8 cellular contexts compared by ENCODE assay signal in genomic region chr2:68157402-68158133, GRCh38. TPM values are rescaled to one million over a fixed set of nuclear protein-coding genes. Genes with fewer than 3 reads are reported as not detected.
DNase-seq lines count a peak whose midpoint lies in the region; ATAC-seq and TF ChIP-seq lines count a peak whose summit lies in the region.

PNO1 (plus strand) TSS chr2:68157888; CDS start chr2:68157935, 47 bp downstream.

- H3K9me3 Mint-ChIP-seq in activated naive CD8-positive, alpha-beta T cell (ENCODE audit: low read depth), result no peaks in the 10 kb centered on the region

- no peaks in the 10 kb centered on the region for H3K9me3 ChIP-seq in testis

- DNase-seq in GM10248 (ENCODE audit: extremely low spot score), result peak; percentile 97
- peak; percentile 87 for DNase-seq in NCI-H1105 (lab: John Stamatoyannopoulos, UW)
- DNase-seq in SKM-1 treated with dmso at 0.1 percent for 144 hours (lab: John Stamatoyannopoulos, UW; ENCODE audit: unreplicated experiment), result peak; percentile 93
- DNase-seq in glomerular visceral epithelial cell (ENCODE audit: extremely low spot score), result peak; percentile 93
- peak; percentile 86 for DNase-seq in omental fat pad (ENCODE audit: low spot score)
- DNase-seq in testis, result peak; percentile 96

- WGBS in testis, 2 donors, result 1% methylated on average over 31 to 44 of the region's 44 CpGs

- peak within 1 kb of the TSS; percentile 92 to 97 for H3K27ac ChIP-seq in testis

- no peak for TF ChIP-seq POLR2A in testis (IDR thresholded peaks at IDR 0.05)

- H3K27me3 ChIP-seq in testis, result no peaks in the 10 kb centered on the region

- peak; percentile 85 for ATAC-seq in HG02623 (IDR thresholded peaks at IDR 0.05; ENCODE audit: unreplicated experiment)
- peak; percentile 99 for ATAC-seq in omental fat pad (ENCODE audit: low FRiP score)

- H3K36me3 Mint-ChIP-seq in activated naive CD8-positive, alpha-beta T cell, result peaks cover 16% of the 10 kb centered on the region

- TF ChIP-seq CTCF in GM10248 (IDR thresholded peaks at IDR 0.05; ENCODE audit: control extremely low read depth, extremely low read depth, low read depth, missing control alignments) (no peak), omental fat pad (IDR thresholded peaks at IDR 0.05) (no peak), testis (IDR thresholded peaks at IDR 0.05) (peak in 1 of 3 experiments; percentile 2)

- H3K4me3 ChIP-seq in testis, result peak within 1 kb of the TSS; percentile 83 to 89

- peak within 1 kb of the TSS; percentile 92 for H3K4me3 Mint-ChIP-seq in activated naive CD8-positive, alpha-beta T cell

- CTCF ChIA-PET in GM10248 (lab: Yijun Ruan, JAX), result interaction anchor here (0.7 to 3.8 kb wide), 13 partner anchors 10 to 284 kb away, joined by 3 to 19 read pairs (median 4); no protein-coding TSS in a partner anchor

- H3K4me1 ChIP-seq in testis, result peaks cover 11% of the 10 kb centered on the region

- intact Hi-C loops in testis (cut with DNase I; ENCODE audit: low total_unique reads), result no loop called here

- POLR2A ChIA-PET in GM10248 (lab: Yijun Ruan, JAX), result interaction anchor here (1.1 kb wide), 1 partner anchor 11 kb away, joined by 3 read pairs; no protein-coding TSS in a partner anchor

- H3K36me3 ChIP-seq in testis (ENCODE audit: low read depth, missing control alignments), result no peaks in the 10 kb centered on the region

- H3K4me1 Mint-ChIP-seq in activated naive CD8-positive, alpha-beta T cell (ENCODE audit: low read depth), result peaks cover 51% of the 10 kb centered on the region

- peak within 1 kb of the TSS; percentile 100 for H3K27ac Mint-ChIP-seq in activated naive CD8-positive, alpha-beta T cell

- no peaks in the 10 kb centered on the region for H3K27me3 Mint-ChIP-seq in activated naive CD8-positive, alpha-beta T cell

RNA-seq across cellular contexts. Expression of gene PNO1, which starts in this region (rescaled TPM):
- total RNA-seq in omental fat pad (10 to 100 TPM; 13.4 to 65.9 (median 21.9) TPM), testis (10 to 100 TPM; 13.3 to 18.4 TPM)
- polyA plus RNA-seq in testis (ENCODE audit: insufficient read depth, low read depth, low replicate concordance), result 15.4 TPM

Comparison
In these comparisons a context has a peak if more than half of its experiments do, and no peak if none do; other contexts are left out.
1. Peak in every context shown above with its lines: DNase-seq, ATAC-seq, H3K4me3 ChIP-seq and H3K27ac ChIP-seq.